In genomic region chr3:71585126-71585525, GRCh38 we compare ENCODE assay signal across 8 cellular contexts. TPM values are rescaled to one million over a fixed set of nuclear protein-coding genes. Genes with fewer than 3 reads are reported as not detected.
A peak's percentile ranks its signal among the peaks of the same experiment; 100 is the strongest.
DNase-seq lines count a peak whose midpoint lies in the region; ATAC-seq and TF ChIP-seq lines count a peak whose summit lies in the region.

No MANE protein-coding gene starts in this region.

- H3K9me3 ChIP-seq in ovary (no peaks in the 10 kb centered on the region), WERI-Rb-1 (ENCODE audit: severe bottlenecking) (no peaks in the 10 kb centered on the region)

- TF ChIP-seq EP300 in ovary (IDR thresholded peaks at IDR 0.05), result no peak

- 46 to 47% (median 46%) methylated on average over 5 of the region's 5 CpGs for WGBS in ovary, 3 donors

- TF ChIP-seq POLR2A in ovary (IDR thresholded peaks at IDR 0.05), result no peak

- H3K27ac ChIP-seq in ovary, result peak overlapping the region; percentile 99 to 100
- no peak overlapping the region for H3K27ac ChIP-seq in WERI-Rb-1

- intact Hi-C loops in ovary (cut with DNase I), result loop anchor here in 3 of 4 donors (5.0 to 10.0 kb wide), 5 partner anchors 340 to 1058 kb away; no protein-coding TSS in a partner anchor
- intact Hi-C loops in left colon (cut with DNase I, micrococcal nuclease), result loop anchor here in 1 of 2 donors (5.0 to 10.0 kb wide), 3 partner anchors 280 to 868 kb away; no protein-coding TSS in a partner anchor

- no peaks in the 10 kb centered on the region for H3K4me1 ChIP-seq in ovary (ENCODE audit: insufficient read depth)

- H3K36me3 ChIP-seq in ovary (no peaks in the 10 kb centered on the region), WERI-Rb-1 (no peaks in the 10 kb centered on the region)

- no peak overlapping the region for H3K4me3 ChIP-seq in ovary
- no peak overlapping the region for H3K4me3 ChIP-seq in WERI-Rb-1 (ENCODE audit: low read depth, low read length)

- DNase-seq in EH (ENCODE audit: low read depth) (peak; percentile 11), NOMO-1 treated with DMSO at 0.1 percent for 48 hours (lab: John Stamatoyannopoulos, UW; ENCODE audit: unreplicated experiment) (peak; percentile 42), dermis blood vessel endothelial cell (peak; percentile 42), ovary (peak in 1 of 5 donors; percentile 11), WERI-Rb-1 (no peak), left colon (no peak)

- ATAC-seq in HG02852 (IDR thresholded peaks at IDR 0.05; ENCODE audit: unreplicated experiment), result no peak
- no peak for ATAC-seq in left colon
- ATAC-seq in HG03342 (IDR thresholded peaks at IDR 0.05; ENCODE audit: unreplicated experiment), result no peak

- H3K27me3 ChIP-seq in ovary, result no peaks in the 10 kb centered on the region
- H3K27me3 ChIP-seq in WERI-Rb-1 (ENCODE audit: insufficient read depth, low read depth, severe bottlenecking), result peaks cover 30% of the 10 kb centered on the region

- no peak for TF ChIP-seq CTCF in ovary (IDR thresholded peaks at IDR 0.05)
- TF ChIP-seq CTCF in WERI-Rb-1 (IDR thresholded peaks at IDR 0.05; ENCODE audit: low read depth, low read length), result no peak

RNA-seq across cellular contexts. Expression of gene FOXP1, which starts 1.6 kb away (rescaled TPM):
- 70.8 and 72.3 TPM in 2 replicates for total RNA-seq in dermis blood vessel endothelial cell
- 100 to 1,000 TPM in 6 of 7 donors, 10 to 100 TPM in 1; 89.4 to 126 (median 119) TPM for total RNA-seq in ovary
- polyA plus RNA-seq in ovary, result 10 to 100 TPM; 31.7 to 42.6 TPM
- total RNA-seq in left colon, result 100 to 1,000 TPM; 131 to 135 TPM

Comparison
In these comparisons a context has a peak if more than half of its experiments do, and no peak if none do; other contexts are left out.
1. DNase-seq: peak in EH (single experiment), NOMO-1 treated with DMSO at 0.1 percent for 48 hours (single experiment) and dermis blood vessel endothelial cell (single experiment); none in WERI-Rb-1 (single experiment) and left colon (0 of 2).